22 cellular contexts compared by ENCODE assay signal in the genomic region with DNA sequence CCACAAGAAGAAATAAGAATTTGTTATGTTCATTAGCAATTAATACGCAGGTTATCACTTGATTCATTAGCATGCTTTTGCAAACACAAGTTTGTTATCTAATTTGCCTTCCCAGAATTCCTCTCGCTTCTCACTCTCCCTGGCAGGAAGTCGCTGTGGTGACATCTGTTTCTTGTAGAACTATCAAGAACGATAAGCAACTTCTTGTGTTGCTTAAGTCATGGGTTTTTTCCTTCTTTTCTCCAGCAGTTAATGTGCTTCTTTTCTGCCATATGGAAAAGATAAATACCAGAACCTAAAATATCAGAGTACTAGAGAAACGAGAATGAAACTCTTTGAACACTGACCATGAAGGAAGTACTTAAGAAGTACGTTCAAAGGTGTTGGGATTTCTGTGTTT.
"Had no signal": no experiment of that assay in that cellular context is flagged by ENCODE, and none has a peak within 500 bp of the region (broad histone marks: within the 10 kb centered on the region; RNA-seq: fewer than 3 reads in every experiment).

No MANE protein-coding gene starts in this region.

- H3K27ac Mint-ChIP-seq: activated CD8-positive, alpha-beta T cell treated with anti-CD3 and anti-CD28 coated beads for 36 hours; activated naive CD4-positive, alpha-beta T cell treated with anti-CD3 and anti-CD28 coated beads, Interleukin-2, amount 50 U/mL, for 72 hours; T-cell had no signal

- H3K79me2 ChIP-seq: hepatocyte had no signal

- H3K4me1 Mint-ChIP-seq: neural crest cell, T-cell had no signal

- H3K4me3 ChIP-seq: body of pancreas, colonic mucosa, esophagus muscularis mucosa, hepatocyte, lung, psoas muscle, sigmoid colon, stomach, thoracic aorta, upper lobe of right lung had no signal

- H3K27ac ChIP-seq: body of pancreas, colonic mucosa, esophagus muscularis mucosa, hepatocyte, psoas muscle, sigmoid colon, stomach, thoracic aorta, upper lobe of right lung had no signal

- H3K27me3 ChIP-seq: body of pancreas, colonic mucosa, esophagus muscularis mucosa, hepatocyte, sigmoid colon, stomach, upper lobe of right lung had no signal

- H3K4me3 Mint-ChIP-seq: activated CD8-positive, alpha-beta T cell treated with anti-CD3 and anti-CD28 coated beads for 36 hours; activated T-cell treated with anti-CD3 and anti-CD28 coated beads, Interleukin-2, amount 50 U/mL, for 4 hours; neural crest cell; T-cell had no signal

- H2AFZ ChIP-seq: hepatocyte had no signal

- H3K36me3 Mint-ChIP-seq: activated naive CD4-positive, alpha-beta T cell treated with anti-CD3 and anti-CD28 coated beads, Interleukin-2, amount 50 U/mL, for 72 hours; T-cell had no signal

- ATAC-seq: activated CD8-positive, alpha-beta T cell treated with anti-CD3 and anti-CD28 coated beads for 36 hours; activated naive CD4-positive, alpha-beta T cell treated with anti-CD3 and anti-CD28 coated beads, Interleukin-2, amount 50 U/mL, for 72 hours; activated T-cell treated with anti-CD3 and anti-CD28 coated beads, Interleukin-2, amount 50 U/mL, for 4 hours; body of pancreas; psoas muscle; T-cell; upper lobe of right lung had no signal

- H3K36me3 ChIP-seq: colonic mucosa, esophagus muscularis mucosa, sigmoid colon, stomach, thoracic aorta, upper lobe of right lung had no signal

- H3K27me3 Mint-ChIP-seq: activated CD8-positive, alpha-beta T cell treated with anti-CD3 and anti-CD28 coated beads for 36 hours; T-cell had no signal

- H3K4me2 ChIP-seq: hepatocyte had no signal

- H3K4me1 ChIP-seq: body of pancreas, colonic mucosa, esophagus muscularis mucosa, psoas muscle, sigmoid colon, stomach, upper lobe of right lung had no signal

- H3K9me3 Mint-ChIP-seq: activated CD8-positive, alpha-beta T cell treated with anti-CD3 and anti-CD28 coated beads for 36 hours; activated naive CD4-positive, alpha-beta T cell treated with anti-CD3 and anti-CD28 coated beads, Interleukin-2, amount 50 U/mL, for 72 hours; activated T-cell treated with anti-CD3 and anti-CD28 coated beads, Interleukin-2, amount 50 U/mL, for 4 hours had no signal

- H3K9me3 ChIP-seq: body of pancreas, colonic mucosa, esophagus muscularis mucosa, psoas muscle, stomach, thoracic aorta, upper lobe of right lung had no signal

- DNase-seq: activated CD4-positive, alpha-beta T cell treated with anti-CD3 and anti-CD28 coated beads for 48 hours; activated CD8-positive, alpha-beta T cell treated with anti-CD3 and anti-CD28 coated beads for 36 hours; activated effector memory CD4-positive, alpha-beta T cell treated with Interleukin-2 at 50 U/mL for 16 hours; activated T-cell treated with anti-CD3 and anti-CD28 coated beads, Interleukin-2, amount 50 U/mL, for 4 hours; amygdala; body of pancreas; caudate nucleus; colonic mucosa; islet precursor cell; psoas muscle; sigmoid colon; stimulated activated CD4-positive, alpha-beta T cell treated with anti-CD3 and anti-CD28 coated beads, Interleukin-1b, Interleukin-23, amount 100 ng/mL, for 48 hours; stomach; T-cell; T-helper 9 cell; upper lobe of right lung had no signal
